In genomic region chr17:80137131-80137530, GRCh38 we compare ENCODE assay signal across 1 cellular context.
TF ChIP-seq lines count a peak whose summit lies in the region.

No MANE protein-coding gene starts in this region.

TF ChIP-seq in HEK293, 187 proteins besides CTCF, POLR2A, EP300 and RAD21 (continued from another document):
- no peak for TF ChIP-seq ZNF155 (tag by site-specific recombination; IDR thresholded peaks at IDR 0.05)
- TF ChIP-seq ZBTB21 (tag by site-specific recombination; IDR thresholded peaks at IDR 0.05): no peak
- no peak for TF ChIP-seq ZNF266 (tag by site-specific recombination; IDR thresholded peaks at IDR 0.05; ENCODE audit: low read depth)
- TF ChIP-seq KLF10 (tag by site-specific recombination; IDR thresholded peaks at IDR 0.05): no peak
- no peak for TF ChIP-seq ZNF473 (tag by site-specific recombination; IDR thresholded peaks at IDR 0.05)
- no peak for TF ChIP-seq ZNF513 (tag by site-specific recombination; IDR thresholded peaks at IDR 0.05)
- no peak for TF ChIP-seq ZBTB7A (tag by site-specific recombination; IDR thresholded peaks at IDR 0.05; ENCODE audit: low read depth)
- no peak for TF ChIP-seq ZNF530 (tag by site-specific recombination; IDR thresholded peaks at IDR 0.05; ENCODE audit: low read depth)
- TF ChIP-seq ZNF350 (tag by site-specific recombination; IDR thresholded peaks at IDR 0.05): no peak
- no peak for TF ChIP-seq ZNF362 (tag by site-specific recombination; IDR thresholded peaks at IDR 0.05)
